9 cellular contexts compared by ENCODE assay signal in genomic region chr9:96413312-96414221, GRCh38. TPM values are rescaled to one million over a fixed set of nuclear protein-coding genes. Genes with fewer than 3 reads are reported as not detected.
DNase-seq lines count a peak whose midpoint lies in the region; ATAC-seq and TF ChIP-seq lines count a peak whose summit lies in the region.
"Had no signal": no experiment of that assay in that cellular context is flagged by ENCODE, and none has a peak within 500 bp of the region (broad histone marks: within the 10 kb centered on the region; RNA-seq: fewer than 3 reads in every experiment).

No MANE protein-coding gene starts in this region.

- no peaks in the 10 kb centered on the region for H3K36me3 Mint-ChIP-seq in CD4-positive, alpha-beta T cell (ENCODE audit: low read depth)

- no peaks in the 10 kb centered on the region for H3K27me3 ChIP-seq in CD4-positive, alpha-beta T cell (ENCODE audit: control insufficient read depth, insufficient read depth, low read length)
- H3K27me3 ChIP-seq in effector memory CD4-positive, alpha-beta T cell (replicated peaks; ENCODE audit: control insufficient read depth, insufficient read depth, low read length, poor library complexity, severe bottlenecking) = no peaks in the 10 kb centered on the region
- H3K27me3 ChIP-seq in thymus (ENCODE audit: control insufficient read depth, insufficient read depth) = no peaks in the 10 kb centered on the region
- H3K27me3 ChIP-seq: adrenal gland had no signal

- TF ChIP-seq POLR2A in lower leg skin (IDR thresholded peaks at IDR 0.05) = no peak

- ATAC-seq in CD4-positive, alpha-beta T cell (ENCODE audit: poor library complexity) = no peak
- ATAC-seq in GM21515 (IDR thresholded peaks at IDR 0.05; ENCODE audit: unreplicated experiment) = peak; percentile 32

- intact Hi-C loops in CD4-positive, alpha-beta T cell (cut with DNase I, micrococcal nuclease) = loop anchor here in 1 of 2 experiments (5.0 to 10.0 kb wide), 2 partner anchors 86 to 1689 kb away; partner anchors contain the start of gene AOPEP
- intact Hi-C loops in lower leg skin (cut with DNase I; ENCODE audit: low total_unique reads) = no loop called here

- H3K36me3 ChIP-seq in effector memory CD4-positive, alpha-beta T cell (ENCODE audit: control insufficient read depth, insufficient read depth, low read length) = no peaks in the 10 kb centered on the region
- H3K36me3 ChIP-seq in thymus (ENCODE audit: control insufficient read depth, insufficient read depth) = peaks cover 8% of the 10 kb centered on the region
- H3K36me3 ChIP-seq: adrenal gland had no signal

- WGBS in thymus = 12% methylated on average over 7 of the region's 7 CpGs
- WGBS in lower leg skin, 2 donors = 32 to 35% methylated on average over 7 of the region's 7 CpGs

- TF ChIP-seq CTCF in CD4-positive, alpha-beta T cell (IDR thresholded peaks at IDR 0.05) = no peak
- no peak for TF ChIP-seq CTCF in lower leg skin (IDR thresholded peaks at IDR 0.05)

- H3K27ac Mint-ChIP-seq in CD4-positive, alpha-beta T cell = peak overlapping the region; percentile 77

- H3K9me3 ChIP-seq in CD4-positive, alpha-beta T cell (ENCODE audit: control insufficient read depth, low read length) = no peaks in the 10 kb centered on the region
- no peaks in the 10 kb centered on the region for H3K9me3 ChIP-seq in effector memory CD4-positive, alpha-beta T cell (ENCODE audit: control insufficient read depth, low read length)
- H3K9me3 ChIP-seq in thymus (ENCODE audit: control insufficient read depth) = no peaks in the 10 kb centered on the region
- H3K9me3 ChIP-seq: adrenal gland had no signal

- DNase-seq in CD4-positive, alpha-beta T cell = peak in 1 of 10 experiments; percentile 5
- DNase-seq in NCI-H2227 (lab: John Stamatoyannopoulos, UW; ENCODE audit: unreplicated experiment) (peak; percentile 39), D341Med (ENCODE audit: low spot score) (no peak), cerebellum (ENCODE audit: low spot score) (no peak), lower leg skin (ENCODE audit: low spot score in 2 of 2) (no peak)
- no peak for DNase-seq in effector memory CD4-positive, alpha-beta T cell

- POLR2A ChIA-PET in CD4-positive, alpha-beta T cell (lab: Charles Lee) = interaction anchor here (0.6 to 1.8 kb wide), 7 partner anchors 12 to 86 kb away, joined by 3 to 14 read pairs (median 4); partner anchors contain the start of gene HABP4

- H3K4me1 ChIP-seq in effector memory CD4-positive, alpha-beta T cell (ENCODE audit: control insufficient read depth, insufficient read depth, low read length, poor library complexity, severe bottlenecking) = peaks cover 17% of the 10 kb centered on the region
- H3K4me1 ChIP-seq in thymus (ENCODE audit: control insufficient read depth, insufficient read depth, low read length) = peaks cover 9% of the 10 kb centered on the region

- no peaks in the 10 kb centered on the region for H3K27me3 Mint-ChIP-seq in CD4-positive, alpha-beta T cell

- peaks cover 41% of the 10 kb centered on the region for H3K4me1 Mint-ChIP-seq in CD4-positive, alpha-beta T cell (ENCODE audit: low read depth)

- H3K9me3 Mint-ChIP-seq in CD4-positive, alpha-beta T cell = no peaks in the 10 kb centered on the region

- CTCF ChIA-PET in CD4-positive, alpha-beta T cell (lab: Charles Lee) = interaction anchor here (1.0 to 1.8 kb wide), 2 partner anchors 12 to 86 kb away, joined by 4 to 5 read pairs; no protein-coding TSS in a partner anchor

- H3K4me3 Mint-ChIP-seq in CD4-positive, alpha-beta T cell = peak overlapping the region; percentile 79

- H3K27ac ChIP-seq in CD4-positive, alpha-beta T cell (ENCODE audit: low read depth, low read length) = no peak overlapping the region
- H3K27ac ChIP-seq in effector memory CD4-positive, alpha-beta T cell (ENCODE audit: insufficient read depth, low read length, poor library complexity, severe bottlenecking) = peak overlapping the region; percentile 35
- H3K27ac ChIP-seq in thymus (ENCODE audit: low read depth) = peak overlapping the region; percentile 77

- peak overlapping the region; percentile 7 for H3K4me3 ChIP-seq in effector memory CD4-positive, alpha-beta T cell (ENCODE audit: insufficient read depth, low read depth, low read length, poor library complexity, severe bottlenecking)
- H3K4me3 ChIP-seq in thymus (ENCODE audit: low read length) = peak overlapping the region; percentile 0
- no peak overlapping the region for H3K4me3 ChIP-seq in lower leg skin (ENCODE audit: low read depth, poor library complexity, severe bottlenecking)
- H3K4me3 ChIP-seq: adrenal gland had no signal

RNA-seq across cellular contexts. Expression of gene ZNF367, which starts 4.6 kb away (rescaled TPM):
- 1 to 10 TPM; 6.5 to 6.7 TPM for total RNA-seq in CD4-positive, alpha-beta T cell
- polyA plus RNA-seq in thymus = 4.3 TPM
- total RNA-seq in cerebellum (8.3 TPM), lower leg skin (1 to 10 TPM in 3 of 4 donors, under 1 TPM in 1; 0.93 to 3.0 (median 1.8) TPM)

RNA-seq across cellular contexts. Expression of gene SLC35D2, which starts 30.1 kb away (rescaled TPM):
- 10 to 100 TPM; 13.2 to 14.7 TPM for total RNA-seq in CD4-positive, alpha-beta T cell
- 21.5 TPM for polyA plus RNA-seq in thymus
- total RNA-seq in cerebellum (2.8 TPM), lower leg skin (10 to 100 TPM; 10.7 to 21.3 (median 13.3) TPM)

RNA-seq across cellular contexts. Expression of gene HABP4, which starts 36.4 kb away (rescaled TPM):
- total RNA-seq in CD4-positive, alpha-beta T cell = 10 to 100 TPM; 29.7 to 31.7 TPM
- 13.7 TPM for polyA plus RNA-seq in thymus
- 7.2 TPM for total RNA-seq in cerebellum
- 10 to 100 TPM in 2 of 4 donors, 1 to 10 TPM in 2; 6.3 to 13.4 (median 10.2) TPM for total RNA-seq in lower leg skin
